In genomic region chr10:61765176-61766087, GRCh38 we compare ENCODE assay signal across 18 cellular contexts.
A peak's percentile ranks its signal among the peaks of the same experiment; 100 is the strongest.
DNase-seq lines count a peak whose midpoint lies in the region; ATAC-seq, FAIRE-seq and TF ChIP-seq lines count a peak whose summit lies in the region.
"Had no signal": no experiment of that assay in that cellular context is flagged by ENCODE, and none has a peak within 500 bp of the region (broad histone marks: within the 10 kb centered on the region; RNA-seq: fewer than 3 reads in every experiment).

No MANE protein-coding gene starts in this region.

- peak overlapping the region; percentile 19 to 91 (median 70) for H3K27ac Mint-ChIP-seq in CD4-positive, alpha-beta memory T cell
- H3K27ac Mint-ChIP-seq in T-helper 1 cell treated with Interleukin-12 subunit alpha and Interleukin-12 subunit beta and Interleukin-4 antibody, amounts not matched to agents 30 μg/mL and 1 μg/mL, for 36 hours: peak overlapping the region; percentile 29
- H3K27ac Mint-ChIP-seq: naive B cell had no signal

- H3K36me3 Mint-ChIP-seq in CD4-positive, alpha-beta memory T cell: no peaks in the 10 kb centered on the region
- H3K36me3 Mint-ChIP-seq in T-helper 1 cell treated with Interleukin-12 subunit alpha and Interleukin-12 subunit beta and Interleukin-4 antibody, amounts not matched to agents 30 μg/mL and 1 μg/mL, for 36 hours (ENCODE audit: low read depth): no peaks in the 10 kb centered on the region
- H3K36me3 Mint-ChIP-seq: naive B cell had no signal

- H4K20me1 ChIP-seq in endothelial cell of umbilical vein (replicated peaks; ENCODE audit: control insufficient read depth, extremely low read depth, insufficient read depth, low read length): no peaks in the 10 kb centered on the region

- no peaks in the 10 kb centered on the region for H3K36me3 ChIP-seq in CD4-positive, alpha-beta memory T cell (ENCODE audit: insufficient read depth, low read length)
- no peaks in the 10 kb centered on the region for H3K36me3 ChIP-seq in endothelial cell of umbilical vein (ENCODE audit: control insufficient read depth in 2 of 2, extremely low read depth in 1 of 2, insufficient read depth in 2 of 2, low read length in 2 of 2)
- H3K36me3 ChIP-seq: esophagus squamous epithelium, left ventricle myocardium inferior had no signal

- no peaks in the 10 kb centered on the region for H3K9me3 Mint-ChIP-seq in CD4-positive, alpha-beta memory T cell
- H3K9me3 Mint-ChIP-seq in T-helper 1 cell treated with Interleukin-12 subunit alpha and Interleukin-12 subunit beta and Interleukin-4 antibody, amounts not matched to agents 30 μg/mL and 1 μg/mL, for 36 hours: no peaks in the 10 kb centered on the region

- peak overlapping the region in 6 of 8 donors; percentile 6 to 68 (median 44) for H3K4me3 Mint-ChIP-seq in CD4-positive, alpha-beta memory T cell
- peak overlapping the region; percentile 10 for H3K4me3 Mint-ChIP-seq in T-helper 1 cell treated with Interleukin-12 subunit alpha and Interleukin-12 subunit beta and Interleukin-4 antibody, amounts not matched to agents 30 μg/mL and 1 μg/mL, for 36 hours
- H3K4me3 Mint-ChIP-seq: naive B cell had no signal

- H3K27me3 Mint-ChIP-seq in CD4-positive, alpha-beta memory T cell: no peaks in the 10 kb centered on the region
- H3K27me3 Mint-ChIP-seq in T-helper 1 cell treated with Interleukin-12 subunit alpha and Interleukin-12 subunit beta and Interleukin-4 antibody, amounts not matched to agents 30 μg/mL and 1 μg/mL, for 36 hours (ENCODE audit: low read depth): no peaks in the 10 kb centered on the region
- H3K27me3 Mint-ChIP-seq: naive B cell had no signal

- H3K9me3 ChIP-seq in CD4-positive, alpha-beta memory T cell (ENCODE audit: control insufficient read depth in 1 of 2, low read length in 2 of 2): no peaks in the 10 kb centered on the region
- H3K9me3 ChIP-seq in endothelial cell of umbilical vein (replicated peaks; ENCODE audit: control insufficient read depth, insufficient read depth, low read length): no peaks in the 10 kb centered on the region
- H3K9me3 ChIP-seq: esophagus squamous epithelium, left ventricle myocardium inferior had no signal

- POLR2A ChIA-PET in CD4-positive, alpha-beta memory T cell (lab: Charles Lee; ENCODE audit: partially characterized antibody): interaction anchor here (0.6 to 2.4 kb wide), 3 partner anchors 9 to 174 kb away, joined by 3 to 17 read pairs (median 3); no protein-coding TSS in a partner anchor
- POLR2A ChIA-PET in endothelial cell of umbilical vein (lab: Charles Lee): no interaction called here

- peak overlapping the region; percentile 27 for H2AFZ ChIP-seq in endothelial cell of umbilical vein (ENCODE audit: low read depth, low read length)

- no peak overlapping the region for H3K4me2 ChIP-seq in endothelial cell of umbilical vein (ENCODE audit: insufficient read depth, low read length)

- intact Hi-C loops in CD4-positive, alpha-beta memory T cell (cut with micrococcal nuclease): no loop called here
- intact Hi-C loops in endothelial cell of umbilical vein (cut with micrococcal nuclease): no loop called here

- H3K4me3 ChIP-seq in CD4-positive, alpha-beta memory T cell (ENCODE audit: low read length in 2 of 2): no peak overlapping the region
- no peak overlapping the region for H3K4me3 ChIP-seq in endothelial cell of umbilical vein (replicated peaks in 1 of 3; ENCODE audit: insufficient read depth in 1 of 3, low read depth in 1 of 3, low read length in 3 of 3)
- H3K4me3 ChIP-seq: coronary artery, esophagus squamous epithelium, left ventricle myocardium inferior had no signal

- peaks cover 17% of the 10 kb centered on the region for H3K4me1 ChIP-seq in CD4-positive, alpha-beta memory T cell (ENCODE audit: insufficient read depth, low read length)
- H3K4me1 ChIP-seq in endothelial cell of umbilical vein (ENCODE audit: control insufficient read depth, extremely low read depth, insufficient read depth, low read length): peaks cover 9% of the 10 kb centered on the region
- H3K4me1 ChIP-seq: left ventricle myocardium inferior had no signal

- TF ChIP-seq CTCF in endothelial cell of umbilical vein (IDR thresholded peaks at IDR 0.05; ENCODE audit: extremely low read depth in 1 of 2, insufficient read depth in 1 of 2, low read depth in 1 of 2, low read length in 2 of 2): no peak

- no peak for ATAC-seq in GM18502 (IDR thresholded peaks at IDR 0.05; ENCODE audit: poor library complexity, unreplicated experiment)
- ATAC-seq: right cardiac atrium had no signal

- H3K79me2 ChIP-seq in endothelial cell of umbilical vein (ENCODE audit: control insufficient read depth, insufficient read depth, low read length): no peaks in the 10 kb centered on the region

- BruUV-seq in endothelial cell of umbilical vein (replicated peaks; lab: Mats Ljungman, UMichigan): no TSS peak

- TF ChIP-seq POLR2A in H54 (IDR thresholded peaks at IDR 0.05; ENCODE audit: low read depth, low read length): no peak
- TF ChIP-seq POLR2A in endothelial cell of umbilical vein (IDR thresholded peaks at IDR 0.05; ENCODE audit: low read depth, low read length): no peak

- H3K9ac ChIP-seq in endothelial cell of umbilical vein (replicated peaks; ENCODE audit: extremely low read depth, insufficient read depth, low read length): no peak overlapping the region

- FAIRE-seq in H54 (lab: Jason Lieb, UNC) (peak; percentile 27), endothelial cell of umbilical vein (lab: Jason Lieb, UNC) (peak; percentile 69)

- CTCF ChIA-PET in CD4-positive, alpha-beta memory T cell (lab: Charles Lee; ENCODE audit: partially characterized antibody): interaction anchor here (0.9 to 9.4 kb wide), 6 partner anchors 8 to 131 kb away, joined by 3 to 89 read pairs (median 3); no protein-coding TSS in a partner anchor
- CTCF ChIA-PET in endothelial cell of umbilical vein (lab: Charles Lee): interaction anchor here (1.4 kb wide), 2 partner anchors 13 to 32 kb away, joined by 3 to 4 read pairs; no protein-coding TSS in a partner anchor

- peaks cover 12 to 17% (median 12%) of the 10 kb centered on the region in 4 donors for H3K4me1 Mint-ChIP-seq in CD4-positive, alpha-beta memory T cell
- H3K4me1 Mint-ChIP-seq in T-helper 1 cell treated with Interleukin-12 subunit alpha and Interleukin-12 subunit beta and Interleukin-4 antibody, amounts not matched to agents 30 μg/mL and 1 μg/mL, for 36 hours (ENCODE audit: low read depth): peaks cover 14% of the 10 kb centered on the region

- dilution Hi-C loops in endothelial cell of umbilical vein (cut with MboI; ENCODE audit: extremely low pct_ligation_motif_present, low sequenced_read_pairs): no loop called here

- H3K27me3 ChIP-seq in CD4-positive, alpha-beta memory T cell (ENCODE audit: insufficient read depth, low read length): no peaks in the 10 kb centered on the region
- H3K27me3 ChIP-seq in endothelial cell of umbilical vein (ENCODE audit: control insufficient read depth in 2 of 2, insufficient read depth in 2 of 2, low read length in 2 of 2): no peaks in the 10 kb centered on the region
- H3K27me3 ChIP-seq: esophagus squamous epithelium had no signal

- H3K27ac ChIP-seq in CD4-positive, alpha-beta memory T cell (ENCODE audit: low read depth, low read length): no peak overlapping the region
- H3K27ac ChIP-seq in endothelial cell of umbilical vein (ENCODE audit: insufficient read depth, low read depth, low read length): no peak overlapping the region
- H3K27ac ChIP-seq: coronary artery, esophagus squamous epithelium, HL-60, left ventricle myocardium inferior had no signal

- DNase-seq in CD4-positive, alpha-beta memory T cell: peak in 4 of 5 donors; percentile 16 to 27 (median 18)
- no peak for DNase-seq in H54 (ENCODE audit: insufficient read length, low spot score)
- DNase-seq in endothelial cell of umbilical vein (ENCODE audit: low read depth, low spot score): peak; percentile 62
- no peak for DNase-seq in NCI-H1436 treated with DMSO at 0.1 percent for 48 hours (lab: John Stamatoyannopoulos, UW)
- DNase-seq in globus pallidus (ENCODE audit: low spot score): no peak
- DNase-seq: C1 segment of cervical spinal cord; esophagus squamous epithelium; hypothalamus; left ventricle myocardium inferior; MM.1S; naive B cell; NCI-H2227 treated with DMSO at 0.1 percent for 48 hours; right cardiac atrium; stimulated activated naive CD4-positive, alpha-beta T cell treated with Interleukin-2 at 50 U/mL for 16 hours had no signal

- no peaks in the 10 kb centered on the region for H3K9me1 ChIP-seq in endothelial cell of umbilical vein (replicated peaks; ENCODE audit: control insufficient read depth, extremely low read depth, insufficient read depth, low read length)

TF ChIP-seq in endothelial cell of umbilical vein, 7 proteins besides CTCF, POLR2A, EP300 and RAD21:
- TF ChIP-seq FOS (IDR thresholded peaks at IDR 0.05; ENCODE audit: borderline replicate concordance, insufficient read depth, low read length) (no peak), GATA2 (IDR thresholded peaks at IDR 0.05; ENCODE audit: insufficient read depth, insufficient read length, low read depth, low read length) (no peak), EZH2 (IDR thresholded peaks at IDR 0.05; ENCODE audit: borderline replicate concordance, low read depth, low read length, severe bottlenecking) (no peak), POLR2AphosphoS5 (IDR thresholded peaks at IDR 0.05; ENCODE audit: insufficient read depth, low read depth, low read length) (no peak), MYC (IDR thresholded peaks at IDR 0.05; ENCODE audit: low read depth, low read length) (no peak), JUN (IDR thresholded peaks at IDR 0.05; ENCODE audit: borderline replicate concordance, insufficient read depth, insufficient read length, low read depth) (no peak)
- TF ChIP-seq, protein P1, sequence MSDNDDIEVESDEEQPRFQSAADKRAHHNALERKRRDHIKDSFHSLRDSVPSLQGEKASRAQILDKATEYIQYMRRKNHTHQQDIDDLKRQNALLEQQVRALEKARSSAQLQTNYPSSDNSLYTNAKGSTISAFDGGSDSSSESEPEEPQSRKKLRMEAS (IDR thresholded peaks at IDR 0.05; ENCODE audit: insufficient read depth, insufficient read length): no peak

Comparison
In these comparisons a context has a peak if more than half of its experiments do, and no peak if none do; other contexts are left out.
1. DNase-seq: peak in CD4-positive, alpha-beta memory T cell (4 of 5) and endothelial cell of umbilical vein (single experiment); none in H54 (single experiment), NCI-H1436 treated with DMSO at 0.1 percent for 48 hours (single experiment) and globus pallidus (single experiment).